ENCODE assay signal across 20 cellular contexts in genomic region chr5:3359642-3360041, GRCh38.
A peak's percentile ranks its signal among the peaks of the same experiment; 100 is the strongest.
DNase-seq lines count a peak whose midpoint lies in the region; ATAC-seq and TF ChIP-seq lines count a peak whose summit lies in the region.
"Had no signal": no experiment of that assay in that cellular context is flagged by ENCODE, and none has a peak within 500 bp of the region (broad histone marks: within the 10 kb centered on the region; RNA-seq: fewer than 3 reads in every experiment).

No MANE protein-coding gene starts in this region.

- no peak overlapping the region for H3K4ac ChIP-seq in H9 (ENCODE audit: low read depth, low read length)

- no peak for ATAC-seq in GM19035 (IDR thresholded peaks at IDR 0.05; ENCODE audit: unreplicated experiment)
- no peak for ATAC-seq in GM21619 (IDR thresholded peaks at IDR 0.05; ENCODE audit: unreplicated experiment)
- ATAC-seq: Right ventricle myocardium inferior had no signal

- peaks cover 7% of the 10 kb centered on the region for H3K27me3 Mint-ChIP-seq in H9 (ENCODE audit: low read depth)

- no peak overlapping the region for H3K4me3 ChIP-seq in coronary artery
- H3K4me3 ChIP-seq: HAP-1, Peyer's patch had no signal

- DNase-seq in DMS153 (lab: John Stamatoyannopoulos, UW) (peak; percentile 64), H9 (peak; percentile 11), coronary artery (ENCODE audit: low spot score) (peak; percentile 22), pons (ENCODE audit: low spot score) (peak; percentile 2), globus pallidus (ENCODE audit: low spot score) (no peak)
- DNase-seq in stimulated activated naive CD4-positive, alpha-beta T cell (lab: John Stamatoyannopoulos, UW) = no peak
- DNase-seq: GDM1; KG1; MV-4-11; NCI-H1417; NCI-H187; NCI-H226; NCI-H524 treated with DMSO at 0.1 percent for 48 hours; NK-92 treated with Interleukin-12 subunit alpha and Interleukin-12 subunit beta, amount 100 ng/mL, for 24 hours; Peyer's patch had no signal

- H3T11ph ChIP-seq in H9 (ENCODE audit: low read length) = no peak overlapping the region

- no peaks in the 10 kb centered on the region for H4K20me1 ChIP-seq in H9 (ENCODE audit: control insufficient read depth, insufficient read depth, insufficient read length)

- no peak overlapping the region for H4K8ac ChIP-seq in H9 (replicated peaks; ENCODE audit: insufficient read length, low read depth, low read length)

- peaks cover 5 to 7% of the 10 kb centered on the region in 2 experiments; a peak in 3 of 5 replicates for H3K9me3 Mint-ChIP-seq in H9

- no CpG with 5 or more reads among the region's 4 CpGs for WGBS in H9 (ENCODE audit: extremely low coverage, insufficient read length, low lambda C conversion rate)

- no peak overlapping the region for H3K27ac Mint-ChIP-seq in H9

- H2BK120ac ChIP-seq in H9 (ENCODE audit: low read depth, low read length, poor library complexity, severe bottlenecking) = no peak overlapping the region

- no peak overlapping the region for H4K91ac ChIP-seq in H9 (ENCODE audit: insufficient read length, low read depth, low read length)

- H3K4me3 Mint-ChIP-seq in H9 = no peak overlapping the region

- no peak overlapping the region for H3K27ac ChIP-seq in H9 (ENCODE audit: insufficient read length, low read depth, low read length)
- H3K27ac ChIP-seq in coronary artery = no peak overlapping the region
- H3K27ac ChIP-seq: C4-2B, Peyer's patch had no signal

- TF ChIP-seq CTCF in H9 (conservative IDR thresholded peaks at IDR 0.05) (no peak), coronary artery (IDR thresholded peaks at IDR 0.05) (no peak)

- H3K18ac ChIP-seq in H9 (ENCODE audit: insufficient read length, low read depth, low read length) = no peak overlapping the region

- no peak overlapping the region for H2BK12ac ChIP-seq in H9 (ENCODE audit: insufficient read length, low read depth, low read length)

- no peak overlapping the region for H2BK5ac ChIP-seq in H9 (ENCODE audit: insufficient read length, low read length)

- no peaks in the 10 kb centered on the region for H3K9me3 ChIP-seq in H9 (ENCODE audit: control insufficient read depth, low read depth, low read length)
- H3K9me3 ChIP-seq: HAP-1, Peyer's patch had no signal

- no peak overlapping the region for H3K4me2 ChIP-seq in H9 (ENCODE audit: insufficient read depth, insufficient read length, low read length)

- no peaks in the 10 kb centered on the region for H3K27me3 ChIP-seq in H9 (ENCODE audit: insufficient read depth, low read length)
- H3K27me3 ChIP-seq: Peyer's patch had no signal

- H2AFZ ChIP-seq in H9 (ENCODE audit: low read length) = no peak overlapping the region

- H3K4me1 ChIP-seq in H9 (ENCODE audit: insufficient read depth, low read length) = no peaks in the 10 kb centered on the region; the same call in 1 of the 2 replicates
- H3K4me1 ChIP-seq: Peyer's patch had no signal

- peaks cover 0 to 2% (median 0%) of the 10 kb centered on the region in 3 experiments; a peak in 1 of 7 replicates for H3K36me3 Mint-ChIP-seq in H9 (ENCODE audit: insufficient read depth in 1 of 3, low read depth in 3 of 3)

- H2AK5ac ChIP-seq in H9 (ENCODE audit: insufficient read length, low read length) = no peak overlapping the region

- peaks cover 9% of the 10 kb centered on the region in 2 experiments for H3K4me1 Mint-ChIP-seq in H9

- H3K79me2 ChIP-seq in H9 (ENCODE audit: insufficient read depth, low read length) = no peaks in the 10 kb centered on the region

- H4K5ac ChIP-seq in H9 (ENCODE audit: insufficient read length, low read depth, low read length) = no peak overlapping the region

- H3K14ac ChIP-seq in H9 (ENCODE audit: insufficient read depth, low read length) = no peak overlapping the region

- no peaks in the 10 kb centered on the region for H3K79me1 ChIP-seq in H9 (ENCODE audit: insufficient read depth, low read depth, low read length, poor library complexity, severe bottlenecking)

- H2BK20ac ChIP-seq in H9 (ENCODE audit: low read depth, low read length, poor library complexity, severe bottlenecking) = no peak overlapping the region

- H3K23me2 ChIP-seq in H9 (ENCODE audit: insufficient read length, low read depth, low read length, poor library complexity, severe bottlenecking) = no peaks in the 10 kb centered on the region

- H3K56ac ChIP-seq in H9 (ENCODE audit: insufficient read length, low read depth, low read length) = no peak overlapping the region

- H3K23ac ChIP-seq in H9 (ENCODE audit: insufficient read length, low read depth, low read length) = no peak overlapping the region

- no peak overlapping the region for H3K9ac ChIP-seq in H9 (ENCODE audit: extremely low read depth, insufficient read length, low read length)

- no peak overlapping the region for H2BK15ac ChIP-seq in H9 (ENCODE audit: low read depth, low read length)

Comparison
In these comparisons a context has a peak if more than half of its experiments do, and no peak if none do; other contexts are left out.
1. DNase-seq: peak in DMS153 (single experiment), H9 (single experiment), coronary artery (single experiment) and pons (single experiment); none in stimulated activated naive CD4-positive, alpha-beta T cell (0 of 6) and globus pallidus (single experiment).